In genomic region chr3:112813016-112813415, GRCh38 we compare ENCODE assay signal across 19 cellular contexts. TPM values are rescaled to one million over a fixed set of nuclear protein-coding genes. Genes with fewer than 3 reads are reported as not detected.
DNase-seq lines count a peak whose midpoint lies in the region; ATAC-seq, FAIRE-seq and TF ChIP-seq lines count a peak whose summit lies in the region.
"Had no signal": no experiment of that assay in that cellular context is flagged by ENCODE, and none has a peak within 500 bp of the region (broad histone marks: within the 10 kb centered on the region; RNA-seq: fewer than 3 reads in every experiment).

No MANE protein-coding gene starts in this region.

- H3K79me2 ChIP-seq in K562 (ENCODE audit: control insufficient read depth, insufficient read depth, low read length): no peaks in the 10 kb centered on the region

- peak; percentile 75 for ATAC-seq in K562
- ATAC-seq: activated T-cell treated with anti-CD3 and anti-CD28 coated beads, Interleukin-2, amount 50 U/mL, for 72 hours; HCT116 had no signal

- H2AFZ ChIP-seq in K562 (ENCODE audit: low read depth, low read length): peak overlapping the region; percentile 14; the same call in 1 of the 2 replicates

- POLR2A ChIA-PET in K562 (lab: Yijun Ruan, JAX): no interaction called here

- H3K4me3 ChIP-seq in HL-60 (replicated peaks; ENCODE audit: insufficient read depth, low read length) (no peak overlapping the region), K562 (no peak overlapping the region), muscle layer of duodenum (ENCODE audit: low read depth in 1 of 2, low read length in 2 of 2) (no peak overlapping the region)
- H3K4me3 ChIP-seq: mucosa of descending colon, SK-N-MC had no signal

- H3K27ac ChIP-seq in HL-60 (replicated peaks) (peak overlapping the region; percentile 39), K562 (ENCODE audit: extremely low read depth, low read depth, low read length) (no peak overlapping the region; the same call in 2 of the 3 replicates), muscle layer of duodenum (ENCODE audit: low read length) (peak overlapping the region; percentile 68)
- H3K27ac ChIP-seq: SK-N-MC had no signal

- H3K9ac ChIP-seq in K562 (ENCODE audit: insufficient read depth in 1 of 2, low read depth in 2 of 2, low read length in 2 of 2): no peak overlapping the region

- H3K27me3 ChIP-seq in HL-60 (ENCODE audit: insufficient read depth, poor library complexity, severe bottlenecking) (no peaks in the 10 kb centered on the region), K562 (ENCODE audit: control insufficient read depth in 2 of 2, insufficient read depth in 2 of 2, low read length in 2 of 2) (no peaks in the 10 kb centered on the region), muscle layer of duodenum (ENCODE audit: low read depth, low read length) (no peaks in the 10 kb centered on the region)

- in situ Hi-C loops in K562 (cut with MboI): no loop called here

- peaks cover 4 to 27% of the 10 kb centered on the region in 2 experiments for H3K4me1 ChIP-seq in K562 (replicated peaks in 1 of 2; ENCODE audit: control insufficient read depth in 2 of 2, insufficient read depth in 2 of 2, low read length in 2 of 2)
- peaks cover 0 to 28% of the 10 kb centered on the region in 2 donors for H3K4me1 ChIP-seq in muscle layer of duodenum (ENCODE audit: control insufficient read depth in 1 of 2, insufficient read depth in 2 of 2, low read length in 2 of 2)

- H3K4me2 ChIP-seq in K562 (ENCODE audit: insufficient read depth, low read length): peak overlapping the region; percentile 21; the same call in 1 of the 2 replicates

- WGBS in K562 (ENCODE audit: insufficient coverage, low coverage, missing lambda C conversion rate): 12% methylated on average over 2 of the region's 2 CpGs

- TF ChIP-seq CTCF in HL-60 (IDR thresholded peaks at IDR 0.05; ENCODE audit: insufficient read depth, low read length) (no peak), K562 (IDR thresholded peaks at IDR 0.05 in 2 of 3, conservative IDR thresholded peaks at IDR 0.05 in 1 of 3; ENCODE audit: insufficient read depth in 2 of 3, low read depth in 1 of 3, low read length in 3 of 3) (no peak)

- FAIRE-seq in K562 (lab: Jason Lieb, UNC): no peak
- FAIRE-seq in frontal cortex (lab: Jason Lieb, UNC): no peak

- CTCF ChIA-PET in K562 (lab: Yijun Ruan, JAX; ENCODE audit: low intra/inter-chr PET ratio): no interaction called here

- H4K20me1 ChIP-seq in K562 (replicated peaks; ENCODE audit: control insufficient read depth, insufficient read depth, low read length): no peaks in the 10 kb centered on the region

- TF ChIP-seq RAD21 in K562 (CRISPR knock-in tag; conservative IDR thresholded peaks at IDR 0.05 in 1 of 2, IDR thresholded peaks at IDR 0.05 in 1 of 2): no peak

- DNase-seq in HL-60 (ENCODE audit: low read depth in 1 of 2, low spot score in 1 of 2) (no peak), K562 (ENCODE audit: extremely low read depth in 1 of 4, low spot score in 3 of 4) (peak in 2 of 4 experiments; percentile 13 to 17), stromal cell of bone marrow (ENCODE audit: low read depth) (peak; percentile 20), frontal cortex (ENCODE audit: low spot score in 2 of 2) (no peak), GF-D8 (lab: John Stamatoyannopoulos, UW) (no peak)
- DNase-seq in stimulated activated CD4-positive, alpha-beta T cell treated with anti-CD3 and anti-CD28 coated beads, Interleukin-4, amount 100 ng/mL, for 1 hour: no peak
- DNase-seq: activated CD4-positive, alpha-beta memory T cell treated with anti-CD3 and anti-CD28 coated beads, Interleukin-2, amount 10 ng/mL, durations not matched to agents 7 days and 5 days; activated T-cell treated with anti-CD3 and anti-CD28 coated beads, Interleukin-2, amount 50 U/mL, for 72 hours; CD4-positive, alpha-beta T cell; kidney glomerular epithelial cell; posterior cingulate gyrus had no signal

- 0 out of 2 replicates have a peak, but pooled peaks have one; percentile 17 for TF ChIP-seq EP300 in K562 (IDR thresholded peaks at IDR 0.05; ENCODE audit: low read length)

- H3K36me3 ChIP-seq in K562 (ENCODE audit: control insufficient read depth, insufficient read depth, low read length): no peaks in the 10 kb centered on the region
- H3K36me3 ChIP-seq in muscle layer of duodenum (ENCODE audit: control insufficient read depth in 1 of 2, insufficient read depth in 2 of 2, low read length in 2 of 2): no peaks in the 10 kb centered on the region

- no peak for TF ChIP-seq POLR2A in K562 (conservative IDR thresholded peaks at IDR 0.05)

- no TSS peak for BruUV-seq in K562 (replicated peaks; lab: Mats Ljungman, UMichigan)

- no peaks in the 10 kb centered on the region for H3K9me1 ChIP-seq in K562 (ENCODE audit: control insufficient read depth, insufficient read depth, low read length)

- intact Hi-C loops in K562 (cut with micrococcal nuclease): loop anchor here (2.0 to 5.0 kb wide), 4 partner anchors 78 to 231 kb away; partner anchors contain the start of gene CD200R1

- H3K9me3 ChIP-seq in K562 (replicated peaks; ENCODE audit: control insufficient read depth, insufficient read depth, low read depth, low read length) (no peaks in the 10 kb centered on the region), muscle layer of duodenum (ENCODE audit: control insufficient read depth in 1 of 2, low read length in 2 of 2) (no peaks in the 10 kb centered on the region)
- H3K9me3 ChIP-seq: mucosa of descending colon had no signal

TF ChIP-seq in K562, 482 proteins besides CTCF, POLR2A, EP300 and RAD21 (continues in another document):
- TF ChIP-seq SIN3B (IDR thresholded peaks at IDR 0.05; ENCODE audit: low read depth) (no peak), GTF2F1 (IDR thresholded peaks at IDR 0.05; ENCODE audit: low read depth, low read length) (no peak), ATF3 (IDR thresholded peaks at IDR 0.05) (0 out of 2 replicates have a peak, but pooled peaks have one; percentile 10), ATF3 (CRISPR knock-in tag; conservative IDR thresholded peaks at IDR 0.05) (no peak), ZNF395 (CRISPR knock-in tag; IDR thresholded peaks at IDR 0.05) (0 out of 2 replicates have a peak, but pooled peaks have one; percentile 22), CXXC5 (CRISPR knock-in tag; IDR thresholded peaks at IDR 0.05) (0 out of 2 replicates have a peak, but pooled peaks have one; percentile 41), E2F3 (CRISPR knock-in tag; IDR thresholded peaks at IDR 0.05) (no peak), ARID1B (IDR thresholded peaks at IDR 0.05) (peak; percentile 22; the same call in 1 of the 2 replicates), NR2C1 (IDR thresholded peaks at IDR 0.05) (no peak), NR2C1 (tag; IDR thresholded peaks at IDR 0.05) (0 out of 2 replicates have a peak, but pooled peaks have one; percentile 42), ELF1 (tag; IDR thresholded peaks at IDR 0.05) (peak; percentile 2; the same call in 1 of the 2 replicates), ZNF282 (CRISPR knock-in tag; IDR thresholded peaks at IDR 0.05) (no peak), KDM2B (CRISPR knock-in tag; IDR thresholded peaks at IDR 0.05) (no peak), RCOR1 (IDR thresholded peaks at IDR 0.05; ENCODE audit: borderline replicate concordance in 1 of 2, low read depth in 2 of 2, low read length in 2 of 2) (0 out of 4 replicates have a peak, but pooled peaks of 1 of the 2 experiments have one; percentile 32)

RNA-seq across cellular contexts. Expression of gene CD200R1L, which starts 33.6 kb away (rescaled TPM):
- total RNA-seq in K562 (2011; cell fraction: chromatin; rRNA removed; ENCODE audit: low replicate concordance): not detected in 2 replicates
- not detected in 2 replicates for total RNA-seq in K562 (2011; cell fraction: nucleolus; rRNA removed)
- not detected in 2 replicates for total RNA-seq in K562 (2011; cell fraction: nucleoplasm; rRNA removed)
- total RNA-seq in K562 (2014; rRNA removed) (not detected in 2 replicates), K562 (2014; rRNA removed; fragmentation: Illumina TruSeq; extraction: Trizol) (not detected in 2 replicates), K562 (2015; rRNA removed; fragmentation: Illumina TruSeq; extraction: Trizol) (not detected in 2 replicates), K562 (2021) (not detected in 2 replicates), frontal cortex (not detected)
- polyA plus RNA-seq in K562 (2011; rRNA removed) (not detected in 2 replicates), K562 (2014; fragmentation: Illumina TruSeq; extraction: Trizol) (not detected in 2 replicates), K562 (2014; fragmentation: Nextera tagmentation; extraction: Ambion mirVana) (not detected), K562 (2014; rRNA removed) (not detected in 2 replicates)
- not detected in 2 replicates for polyA plus RNA-seq in K562 (2011; cell fraction: cytosol; rRNA removed)
- not detected in 2 replicates for polyA plus RNA-seq in K562 (2011; cell fraction: nucleus; rRNA removed)
- polyA plus RNA-seq in K562 (2012): 0.10 TPM in 1 of 2 replicates, not detected in the other
- not detected in 2 replicates for polyA minus RNA-seq in K562 (2011; rRNA and poly(A)+ RNA removed)
- polyA minus RNA-seq in K562 (2011; cell fraction: cytosol; rRNA and poly(A)+ RNA removed): not detected in 2 replicates
- not detected in 2 replicates for polyA minus RNA-seq in K562 (2011; cell fraction: nucleus; rRNA and poly(A)+ RNA removed)
- total RNA-seq: activated CD4-positive, alpha-beta memory T cell treated with anti-CD3 and anti-CD28 coated beads, Interleukin-2, amount 10 ng/mL, durations not matched to agents 7 days and 5 days; activated T-cell treated with anti-CD3 and anti-CD28 coated beads, Interleukin-2, amount 50 U/mL, for 72 hours; chondrocyte; Daoy; mucosa of descending colon; ureter had no signal
- polyA plus RNA-seq: adipose tissue had no signal
